In the genomic region with DNA sequence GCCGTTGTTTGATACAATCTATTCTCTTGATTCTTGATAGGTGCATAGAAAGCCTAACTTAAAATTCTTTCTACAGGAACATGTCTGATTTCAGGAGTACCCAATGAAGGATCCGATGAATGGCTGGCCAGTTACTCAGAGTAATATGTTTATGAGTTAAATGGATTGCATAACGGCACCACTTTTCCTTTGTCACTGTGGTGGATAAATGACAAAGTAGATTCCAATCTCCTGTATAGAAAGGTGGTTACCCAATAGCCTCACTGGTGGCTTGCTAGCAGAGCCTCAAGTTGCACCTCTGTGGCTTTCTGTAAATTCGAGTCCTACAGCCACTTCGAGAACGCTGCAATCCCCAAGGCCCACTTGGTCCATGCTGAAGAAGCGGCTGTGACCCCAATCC, we compare ENCODE assay signal across 1 cellular context.
A peak's percentile ranks its signal among the peaks of the same experiment; 100 is the strongest.
TF ChIP-seq lines count a peak whose summit lies in the region.

No MANE protein-coding gene starts in this region.

TF ChIP-seq in K562, 482 proteins besides CTCF, POLR2A, EP300 and RAD21 (continued from another document):
- TF ChIP-seq ELK3 (CRISPR knock-in tag; IDR thresholded peaks at IDR 0.05) = no peak
- TF ChIP-seq, protein P1, sequence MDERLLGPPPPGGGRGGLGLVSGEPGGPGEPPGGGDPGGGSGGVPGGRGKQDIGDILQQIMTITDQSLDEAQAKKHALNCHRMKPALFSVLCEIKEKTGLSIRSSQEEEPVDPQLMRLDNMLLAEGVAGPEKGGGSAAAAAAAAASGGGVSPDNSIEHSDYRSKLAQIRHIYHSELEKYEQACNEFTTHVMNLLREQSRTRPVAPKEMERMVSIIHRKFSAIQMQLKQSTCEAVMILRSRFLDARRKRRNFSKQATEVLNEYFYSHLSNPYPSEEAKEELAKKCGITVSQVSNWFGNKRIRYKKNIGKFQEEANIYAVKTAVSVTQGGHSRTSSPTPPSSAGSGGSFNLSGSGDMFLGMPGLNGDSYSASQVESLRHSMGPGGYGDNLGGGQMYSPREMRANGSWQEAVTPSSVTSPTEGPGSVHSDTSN (CRISPR knock-in tag; IDR thresholded peaks at IDR 0.05; ENCODE audit: low read depth) = no peak
- TF ChIP-seq, protein P1 (tag; conservative IDR thresholded peaks at IDR 0.05; ENCODE audit: low read depth) = peak; percentile 34; the same call in 1 of the 2 replicates
- peak; percentile 100 for TF ChIP-seq CEBPB (tag; IDR thresholded peaks at IDR 0.05)
- no peak for TF ChIP-seq ZNF79 (CRISPR knock-in tag; IDR thresholded peaks at IDR 0.05; ENCODE audit: low read depth)
- TF ChIP-seq MAFG (tag; conservative IDR thresholded peaks at IDR 0.05) = peak; percentile 91
- peak; percentile 62; the same call in 1 of the 2 replicates for TF ChIP-seq FOSL1 (tag; conservative IDR thresholded peaks at IDR 0.05)
- TF ChIP-seq JUND (IDR thresholded peaks at IDR 0.05; ENCODE audit: borderline replicate concordance, low read depth, low read length) = 0 out of 2 replicates have a peak, but pooled peaks have one; percentile 27
- TF ChIP-seq JUND (tag; IDR thresholded peaks at IDR 0.05; ENCODE audit: borderline replicate concordance, low read depth, low read length) = peak; percentile 26; the same call in 1 of the 3 replicates
- no peak for TF ChIP-seq ZNF551 (CRISPR knock-in tag; IDR thresholded peaks at IDR 0.05)
- TF ChIP-seq, protein P2, sequence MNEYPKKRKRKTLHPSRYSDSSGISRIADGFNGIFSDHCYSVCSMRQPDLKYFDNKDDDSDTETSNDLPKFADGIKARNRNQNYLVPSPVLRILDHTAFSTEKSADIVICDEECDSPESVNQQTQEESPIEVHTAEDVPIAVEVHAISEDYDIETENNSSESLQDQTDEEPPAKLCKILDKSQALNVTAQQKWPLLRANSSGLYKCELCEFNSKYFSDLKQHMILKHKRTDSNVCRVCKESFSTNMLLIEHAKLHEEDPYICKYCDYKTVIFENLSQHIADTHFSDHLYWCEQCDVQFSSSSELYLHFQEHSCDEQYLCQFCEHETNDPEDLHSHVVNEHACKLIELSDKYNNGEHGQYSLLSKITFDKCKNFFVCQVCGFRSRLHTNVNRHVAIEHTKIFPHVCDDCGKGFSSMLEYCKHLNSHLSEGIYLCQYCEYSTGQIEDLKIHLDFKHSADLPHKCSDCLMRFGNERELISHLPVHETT (CRISPR knock-in tag; conservative IDR thresholded peaks at IDR 0.05 in 1 of 2, IDR thresholded peaks at IDR 0.05 in 1 of 2) = peak in 1 of 2 experiments; percentile 64; a peak in 1 of 4 replicates
- peak; percentile 65; the same call in 1 of the 2 replicates for TF ChIP-seq ZNF316 (IDR thresholded peaks at IDR 0.05)
- TF ChIP-seq, protein P3, sequence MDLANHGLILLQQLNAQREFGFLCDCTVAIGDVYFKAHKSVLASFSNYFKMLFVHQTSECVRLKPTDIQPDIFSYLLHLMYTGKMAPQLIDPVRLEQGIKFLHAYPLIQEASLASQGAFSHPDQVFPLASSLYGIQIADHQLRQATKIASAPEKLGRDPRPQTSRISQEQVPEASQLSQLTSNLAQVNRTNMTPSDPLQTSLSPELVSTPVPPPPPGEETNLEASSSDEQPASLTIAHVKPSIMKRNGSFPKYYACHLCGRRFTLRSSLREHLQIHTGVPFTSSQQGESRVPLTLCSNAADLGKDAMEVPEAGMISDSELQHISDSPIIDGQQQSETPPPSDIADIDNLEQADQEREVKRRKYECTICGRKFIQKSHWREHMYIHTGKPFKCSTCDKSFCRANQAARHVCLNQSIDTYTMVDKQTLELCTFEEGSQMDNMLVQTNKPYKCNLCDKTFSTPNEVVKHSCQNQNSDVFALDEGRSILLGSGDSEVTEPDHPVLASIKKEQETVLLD (IDR thresholded peaks at IDR 0.05) = no peak
- TF ChIP-seq ZNF282 (CRISPR knock-in tag; IDR thresholded peaks at IDR 0.05) = no peak
- no peak for TF ChIP-seq EWSR1 (IDR thresholded peaks at IDR 0.05; ENCODE audit: borderline replicate concordance, low read depth, partially characterized antibody)
- no peak for TF ChIP-seq TARDBP (IDR thresholded peaks at IDR 0.05)
- no peak for TF ChIP-seq GTF2E2 (tag; IDR thresholded peaks at IDR 0.05)
- no peak for TF ChIP-seq MTF1 (CRISPR knock-in tag; IDR thresholded peaks at IDR 0.05; ENCODE audit: borderline replicate concordance)
- TF ChIP-seq BACH1 (tag; IDR thresholded peaks at IDR 0.05) = peak; percentile 76
- TF ChIP-seq CEBPG (CRISPR knock-in tag; IDR thresholded peaks at IDR 0.05) = peak; percentile 78
- peak; percentile 94 to 98 for TF ChIP-seq CEBPG (tag; conservative IDR thresholded peaks at IDR 0.05 in 1 of 2, IDR thresholded peaks at IDR 0.05 in 1 of 2)
